In genomic region chr19:1847348-1847683, GRCh38 we compare ENCODE assay signal across 8 cellular contexts. TPM values are rescaled to one million over a fixed set of nuclear protein-coding genes. Genes with fewer than 3 reads are reported as not detected.
DNase-seq lines count a peak whose midpoint lies in the region; ATAC-seq, FAIRE-seq and TF ChIP-seq lines count a peak whose summit lies in the region.

No MANE protein-coding gene starts in this region.

- no peak for FAIRE-seq in endothelial cell of umbilical vein (lab: Jason Lieb, UNC)

- TF ChIP-seq CTCF in CD4-positive, alpha-beta T cell (IDR thresholded peaks at IDR 0.05): no peak
- TF ChIP-seq CTCF in OCI-LY3 (IDR thresholded peaks at IDR 0.05; ENCODE audit: low read depth, low read length) (no peak), endothelial cell of umbilical vein (IDR thresholded peaks at IDR 0.05; ENCODE audit: extremely low read depth in 1 of 2, insufficient read depth in 1 of 2, low read depth in 1 of 2, low read length in 2 of 2) (no peak), osteoblast (IDR thresholded peaks at IDR 0.05; ENCODE audit: extremely low read depth, low read depth, low read length) (no peak)

- H3K9me3 ChIP-seq in CD4-positive, alpha-beta T cell (ENCODE audit: control insufficient read depth, low read length): no peaks in the 10 kb centered on the region
- no peaks in the 10 kb centered on the region for H3K9me3 ChIP-seq in OCI-LY3 (ENCODE audit: insufficient read depth, low read length)
- H3K9me3 ChIP-seq in endothelial cell of umbilical vein (replicated peaks; ENCODE audit: control insufficient read depth, insufficient read depth, low read length): no peaks in the 10 kb centered on the region
- H3K9me3 ChIP-seq in osteoblast (ENCODE audit: low read depth, low read length): no peaks in the 10 kb centered on the region

- peaks cover 54% of the 10 kb centered on the region for H3K4me1 Mint-ChIP-seq in CD4-positive, alpha-beta T cell (ENCODE audit: low read depth)

- ATAC-seq in CD4-positive, alpha-beta T cell (ENCODE audit: poor library complexity): no peak
- no peak for ATAC-seq in GM21825 (IDR thresholded peaks at IDR 0.05; ENCODE audit: unreplicated experiment)
- no peak for ATAC-seq in HG02884 (IDR thresholded peaks at IDR 0.05; ENCODE audit: unreplicated experiment)

- H3K27me3 ChIP-seq in CD4-positive, alpha-beta T cell (ENCODE audit: control insufficient read depth, insufficient read depth, low read length): no peaks in the 10 kb centered on the region
- no peaks in the 10 kb centered on the region for H3K27me3 ChIP-seq in OCI-LY3 (ENCODE audit: low read depth, low read length)
- H3K27me3 ChIP-seq in endothelial cell of umbilical vein (ENCODE audit: control insufficient read depth in 2 of 2, insufficient read depth in 2 of 2, low read length in 2 of 2): no peaks in the 10 kb centered on the region
- no peaks in the 10 kb centered on the region for H3K27me3 ChIP-seq in osteoblast (ENCODE audit: insufficient read depth, low read length)

- peaks cover 17% of the 10 kb centered on the region for H3K36me3 Mint-ChIP-seq in CD4-positive, alpha-beta T cell (ENCODE audit: low read depth)

- intact Hi-C loops in CD4-positive, alpha-beta T cell (cut with DNase I, micrococcal nuclease): no loop called here
- intact Hi-C loops in endothelial cell of umbilical vein (cut with micrococcal nuclease): loop anchor here (1.0 kb wide), 1 partner anchor 16 kb away; the partner anchor contains the start of gene KLF16

- no peaks in the 10 kb centered on the region for H3K27me3 Mint-ChIP-seq in CD4-positive, alpha-beta T cell

- H3K36me3 ChIP-seq in OCI-LY3 (replicated peaks; ENCODE audit: low read depth, low read length) (no peaks in the 10 kb centered on the region), endothelial cell of umbilical vein (ENCODE audit: control insufficient read depth in 2 of 2, extremely low read depth in 1 of 2, insufficient read depth in 2 of 2, low read length in 2 of 2) (peaks cover 0 to 2% of the 10 kb centered on the region in 2 experiments), osteoblast (ENCODE audit: insufficient read depth, low read length) (peaks cover 2% of the 10 kb centered on the region)

- POLR2A ChIA-PET in CD4-positive, alpha-beta T cell (lab: Charles Lee): interaction anchor here (1.3 kb wide), 1 partner anchor 578 kb away, joined by 3 read pairs; no protein-coding TSS in a partner anchor
- POLR2A ChIA-PET in endothelial cell of umbilical vein (lab: Charles Lee): no interaction called here

- BruUV-seq in endothelial cell of umbilical vein (replicated peaks; lab: Mats Ljungman, UMichigan): TSS peak; percentile 32

- H3K9me3 Mint-ChIP-seq in CD4-positive, alpha-beta T cell: no peaks in the 10 kb centered on the region

- DNase-seq in CD4-positive, alpha-beta T cell: no peak
- DNase-seq in endothelial cell of umbilical vein (ENCODE audit: low read depth, low spot score) (no peak), osteoblast (ENCODE audit: insufficient read length, low spot score, missing footprints) (no peak), NCI-H524 (lab: John Stamatoyannopoulos, UW) (no peak), SKM-1 treated with dmso at 0.1 percent for 144 hours (lab: John Stamatoyannopoulos, UW; ENCODE audit: unreplicated experiment) (no peak)

- H2AFZ ChIP-seq in OCI-LY3 (ENCODE audit: low read depth, low read length): no peak overlapping the region
- H2AFZ ChIP-seq in endothelial cell of umbilical vein (ENCODE audit: low read depth, low read length): no peak overlapping the region
- peak overlapping the region; percentile 39 for H2AFZ ChIP-seq in osteoblast (ENCODE audit: low read length)

- H3K27ac Mint-ChIP-seq in CD4-positive, alpha-beta T cell: peak overlapping the region; percentile 93

- peak overlapping the region; percentile 99 for H3K4me3 ChIP-seq in OCI-LY3 (ENCODE audit: low read length)
- H3K4me3 ChIP-seq in endothelial cell of umbilical vein (replicated peaks in 1 of 3; ENCODE audit: insufficient read depth in 1 of 3, low read depth in 1 of 3, low read length in 3 of 3): peak overlapping the region; percentile 47 to 76 (median 67)
- H3K4me3 ChIP-seq in osteoblast (ENCODE audit: insufficient read depth, low read length): peak overlapping the region; percentile 99

- H3K4me1 ChIP-seq in OCI-LY3 (ENCODE audit: low read length) (peaks cover 21% of the 10 kb centered on the region), endothelial cell of umbilical vein (ENCODE audit: control insufficient read depth, extremely low read depth, insufficient read depth, low read length) (peaks cover 8% of the 10 kb centered on the region), osteoblast (ENCODE audit: insufficient read depth, low read length) (peaks cover 10% of the 10 kb centered on the region)

- H3K27ac ChIP-seq in CD4-positive, alpha-beta T cell (ENCODE audit: low read depth, low read length): peak overlapping the region; percentile 98
- H3K27ac ChIP-seq in OCI-LY3 (ENCODE audit: low read length) (peak overlapping the region; percentile 87; the same call in 1 of the 2 replicates), endothelial cell of umbilical vein (ENCODE audit: insufficient read depth, low read depth, low read length) (peak overlapping the region; percentile 99), osteoblast (ENCODE audit: low read depth, low read length) (peak overlapping the region; percentile 98)

- peak overlapping the region; percentile 93 for H3K4me3 Mint-ChIP-seq in CD4-positive, alpha-beta T cell

- H3K4me2 ChIP-seq in OCI-LY3 (ENCODE audit: low read length): peak overlapping the region; percentile 99
- H3K4me2 ChIP-seq in endothelial cell of umbilical vein (ENCODE audit: insufficient read depth, low read length): peak overlapping the region; percentile 81
- H3K4me2 ChIP-seq in osteoblast (ENCODE audit: insufficient read depth, low read length): peak overlapping the region; percentile 96

- H3K9me1 ChIP-seq in endothelial cell of umbilical vein (replicated peaks; ENCODE audit: control insufficient read depth, extremely low read depth, insufficient read depth, low read length): no peaks in the 10 kb centered on the region

- TF ChIP-seq POLR2A in endothelial cell of umbilical vein (IDR thresholded peaks at IDR 0.05; ENCODE audit: low read depth, low read length): no peak

- H3K9ac ChIP-seq in OCI-LY3 (ENCODE audit: low read length) (peak overlapping the region; percentile 81), endothelial cell of umbilical vein (replicated peaks; ENCODE audit: extremely low read depth, insufficient read depth, low read length) (peak overlapping the region; percentile 99)

- H3K79me2 ChIP-seq in OCI-LY3 (ENCODE audit: low read length) (peaks cover 70% of the 10 kb centered on the region), endothelial cell of umbilical vein (ENCODE audit: control insufficient read depth, insufficient read depth, low read length) (peaks cover 56% of the 10 kb centered on the region), osteoblast (ENCODE audit: insufficient read depth, low read length) (peaks cover 81% of the 10 kb centered on the region)

- peaks cover 51% of the 10 kb centered on the region for H4K20me1 ChIP-seq in OCI-LY3 (ENCODE audit: insufficient read depth, low read length)
- no peaks in the 10 kb centered on the region for H4K20me1 ChIP-seq in endothelial cell of umbilical vein (replicated peaks; ENCODE audit: control insufficient read depth, extremely low read depth, insufficient read depth, low read length)
- peaks cover 68% of the 10 kb centered on the region for H4K20me1 ChIP-seq in osteoblast (ENCODE audit: insufficient read depth, low read length)

- dilution Hi-C loops in endothelial cell of umbilical vein (cut with MboI; ENCODE audit: extremely low pct_ligation_motif_present, low sequenced_read_pairs): no loop called here

- CTCF ChIA-PET in CD4-positive, alpha-beta T cell (lab: Charles Lee): no interaction called here
- CTCF ChIA-PET in endothelial cell of umbilical vein (lab: Charles Lee): interaction anchor here (2.3 kb wide), 1 partner anchor 10 kb away, joined by 10 read pairs; no protein-coding TSS in a partner anchor

RNA-seq across cellular contexts. Expression of gene REXO1, which starts 1.0 kb away (rescaled TPM):
- total RNA-seq in CD4-positive, alpha-beta T cell: 100 to 1,000 TPM; 106 to 114 TPM
- total RNA-seq in endothelial cell of umbilical vein (41.1 and 44.6 TPM in 2 replicates), osteoblast (8.5 and 9.4 TPM in 2 replicates)
- 56.9 and 88.8 TPM in 2 replicates for polyA plus RNA-seq in endothelial cell of umbilical vein
- polyA plus RNA-seq in endothelial cell of umbilical vein (2011; cell fraction: cytosol; rRNA removed): 18.9 and 26.1 TPM in 2 replicates
- polyA plus RNA-seq in endothelial cell of umbilical vein (2011; cell fraction: nucleus; rRNA removed): 112 and 117 TPM in 2 replicates
- 23.1 and 32.6 TPM in 2 replicates for polyA plus RNA-seq in endothelial cell of umbilical vein (2012)
- 13.5 and 14.6 TPM in 2 replicates for polyA minus RNA-seq in endothelial cell of umbilical vein
- polyA minus RNA-seq in endothelial cell of umbilical vein (2011; cell fraction: cytosol; rRNA and poly(A)+ RNA removed): 18.6 TPM
- 13.1 and 32.2 TPM in 2 replicates for polyA minus RNA-seq in endothelial cell of umbilical vein (2011; cell fraction: nucleus; rRNA and poly(A)+ RNA removed)

RNA-seq across cellular contexts. Expression of gene KLF16, which starts 16.1 kb away (rescaled TPM):
- 10 to 100 TPM; 83.8 to 89.2 TPM for total RNA-seq in CD4-positive, alpha-beta T cell
- 36.6 and 38.0 TPM in 2 replicates for total RNA-seq in endothelial cell of umbilical vein
- 11.6 and 22.6 TPM in 2 replicates for polyA plus RNA-seq in endothelial cell of umbilical vein
- polyA plus RNA-seq in endothelial cell of umbilical vein (2011; cell fraction: cytosol; rRNA removed): 6.0 and 10.4 TPM in 2 replicates
- polyA plus RNA-seq in endothelial cell of umbilical vein (2011; cell fraction: nucleus; rRNA removed): 4.4 and 4.6 TPM in 2 replicates
- polyA plus RNA-seq in endothelial cell of umbilical vein (2012): 12.1 and 19.5 TPM in 2 replicates
- 3.1 and 3.2 TPM in 2 replicates for polyA minus RNA-seq in endothelial cell of umbilical vein
- polyA minus RNA-seq in endothelial cell of umbilical vein (2011; cell fraction: cytosol; rRNA and poly(A)+ RNA removed): 19.7 TPM
- 2.0 and 3.2 TPM in 2 replicates for polyA minus RNA-seq in endothelial cell of umbilical vein (2011; cell fraction: nucleus; rRNA and poly(A)+ RNA removed)
- 6.9 and 11.5 TPM in 2 replicates for total RNA-seq in osteoblast

RNA-seq across cellular contexts. Expression of gene ATP8B3, which starts 35.2 kb away (rescaled TPM):
- total RNA-seq in CD4-positive, alpha-beta T cell: 1 to 10 TPM; 2.5 to 3.2 TPM
- 5.1 and 7.3 TPM in 2 replicates for total RNA-seq in endothelial cell of umbilical vein
- polyA plus RNA-seq in endothelial cell of umbilical vein: 1.1 and 1.4 TPM in 2 replicates
- polyA plus RNA-seq in endothelial cell of umbilical vein (2011; cell fraction: cytosol; rRNA removed): 0.97 and 1.1 TPM in 2 replicates
- polyA plus RNA-seq in endothelial cell of umbilical vein (2011; cell fraction: nucleus; rRNA removed): 3.6 and 4.2 TPM in 2 replicates
- 0.91 and 1.3 TPM in 2 replicates for polyA plus RNA-seq in endothelial cell of umbilical vein (2012)
- 1.9 and 2.6 TPM in 2 replicates for polyA minus RNA-seq in endothelial cell of umbilical vein
- polyA minus RNA-seq in endothelial cell of umbilical vein (2011; cell fraction: cytosol; rRNA and poly(A)+ RNA removed): 6.5 TPM
- 0.63 and 0.72 TPM in 2 replicates for polyA minus RNA-seq in endothelial cell of umbilical vein (2011; cell fraction: nucleus; rRNA and poly(A)+ RNA removed)
- total RNA-seq in osteoblast: 0.59 and 0.72 TPM in 2 replicates

RNA-seq across cellular contexts. Expression of gene ABHD17A, which starts 38.0 kb away (rescaled TPM):
- 100 to 1,000 TPM; 156 to 172 TPM for total RNA-seq in CD4-positive, alpha-beta T cell
- 89.8 and 97.0 TPM in 2 replicates for total RNA-seq in endothelial cell of umbilical vein
- polyA plus RNA-seq in endothelial cell of umbilical vein: 143 and 179 TPM in 2 replicates
- 38.4 and 71.7 TPM in 2 replicates for polyA plus RNA-seq in endothelial cell of umbilical vein (2011; cell fraction: cytosol; rRNA removed)
- polyA plus RNA-seq in endothelial cell of umbilical vein (2011; cell fraction: nucleus; rRNA removed): 76.9 and 77.9 TPM in 2 replicates
- 29.4 and 57.3 TPM in 2 replicates for polyA plus RNA-seq in endothelial cell of umbilical vein (2012)
- polyA minus RNA-seq in endothelial cell of umbilical vein: 41.1 and 52.8 TPM in 2 replicates
- polyA minus RNA-seq in endothelial cell of umbilical vein (2011; cell fraction: cytosol; rRNA and poly(A)+ RNA removed): 28.8 TPM
- 11.6 and 18.8 TPM in 2 replicates for polyA minus RNA-seq in endothelial cell of umbilical vein (2011; cell fraction: nucleus; rRNA and poly(A)+ RNA removed)
- 49.5 and 52.5 TPM in 2 replicates for total RNA-seq in osteoblast

RNA-seq across cellular contexts. Expression of gene ADAT3, which starts 57.9 kb away (rescaled TPM):
- total RNA-seq in CD4-positive, alpha-beta T cell: 1 to 10 TPM; 7.9 to 8.2 TPM
- total RNA-seq in endothelial cell of umbilical vein (8.0 and 11.7 TPM in 2 replicates), osteoblast (3.3 and 3.8 TPM in 2 replicates)
- polyA plus RNA-seq in endothelial cell of umbilical vein: 5.7 and 8.6 TPM in 2 replicates
- 1.1 and 2.6 TPM in 2 replicates for polyA plus RNA-seq in endothelial cell of umbilical vein (2011; cell fraction: cytosol; rRNA removed)
- 3.4 and 3.8 TPM in 2 replicates for polyA plus RNA-seq in endothelial cell of umbilical vein (2011; cell fraction: nucleus; rRNA removed)
- 1.7 and 2.9 TPM in 2 replicates for polyA plus RNA-seq in endothelial cell of umbilical vein (2012)
- polyA minus RNA-seq in endothelial cell of umbilical vein: 2.0 and 3.3 TPM in 2 replicates
- 5.0 TPM for polyA minus RNA-seq in endothelial cell of umbilical vein (2011; cell fraction: cytosol; rRNA and poly(A)+ RNA removed)
- 2.8 and 7.1 TPM in 2 replicates for polyA minus RNA-seq in endothelial cell of umbilical vein (2011; cell fraction: nucleus; rRNA and poly(A)+ RNA removed)
